Comparison of ENCODE assay signal across 28 cellular contexts in genomic region chr3:18474202-18474601, GRCh38.
"Had no signal": no experiment of that assay in that cellular context is flagged by ENCODE, and none has a peak within 500 bp of the region (broad histone marks: within the 10 kb centered on the region; RNA-seq: fewer than 3 reads in every experiment).

No MANE protein-coding gene starts in this region.

- H2AFZ ChIP-seq: neural progenitor cell had no signal

- H3K4me1 Mint-ChIP-seq: nephron; neural progenitor cell; stimulated activated memory B cell treated with anti-CD40 and anti-IgM and Interleukin-4, amounts not matched to agents 10 μg/mL and 1 μg/mL and 100 μg/mL, for 72 hours had no signal

- H3K36me3 Mint-ChIP-seq: neural progenitor cell; stimulated activated memory B cell treated with anti-CD40 and anti-IgM and Interleukin-4, amounts not matched to agents 10 μg/mL and 1 μg/mL and 100 μg/mL, for 72 hours had no signal

- H3K9ac ChIP-seq: neural progenitor cell had no signal

- H3K27me3 ChIP-seq: esophagus muscularis mucosa, left lung, neural progenitor cell, right atrium auricular region, tibial nerve, upper lobe of right lung, uterus had no signal

- H3K27ac Mint-ChIP-seq: nephron; neural progenitor cell; stimulated activated memory B cell treated with anti-CD40 and anti-IgM and Interleukin-4, amounts not matched to agents 10 μg/mL and 1 μg/mL and 100 μg/mL, for 72 hours had no signal

- DNase-seq: effector CD8-positive, alpha-beta T cell; foreskin melanocyte; glutamatergic neuron; heart right ventricle; hippocampal formation; left cardiac atrium; left lung; mesenchymal stem cell; midbrain; naive thymus-derived CD4-positive, alpha-beta T cell; stimulated activated CD4-positive, alpha-beta T cell treated with anti-CD3 and anti-CD28 coated beads, Interleukin-2, amount 100 ng/mL, for 24 hours; stimulated activated CD4-positive, alpha-beta T cell treated with anti-CD3 and anti-CD28 coated beads, Interleukin-4, amount 100 ng/mL, for 24 hours; stimulated activated naive CD8-positive, alpha-beta T cell treated with anti-CD3 and anti-CD28 coated beads, Interleukin-15, Interleukin-2, amounts not matched to agents 100 U/mL and 50 U/mL, for 24 hours; substantia nigra; upper lobe of right lung; uterus had no signal

- H3K9me3 Mint-ChIP-seq: nephron, neural progenitor cell had no signal

- H3K9me3 ChIP-seq: esophagus muscularis mucosa, heart right ventricle, left lung, prostate gland, right atrium auricular region, thoracic aorta, tibial nerve, upper lobe of right lung, uterus had no signal

- H3K27ac ChIP-seq: esophagus muscularis mucosa, heart right ventricle, left lung, neural progenitor cell, prostate gland, right atrium auricular region, thoracic aorta, tibial nerve, upper lobe of right lung, uterus had no signal

- H3K27me3 Mint-ChIP-seq: naive thymus-derived CD4-positive, alpha-beta T cell had no signal

- H3K4me2 ChIP-seq: neural progenitor cell had no signal

- H3K4me3 Mint-ChIP-seq: naive thymus-derived CD4-positive, alpha-beta T cell; nephron; neural progenitor cell; stimulated activated memory B cell treated with anti-CD40 and anti-IgM and Interleukin-4, amounts not matched to agents 10 μg/mL and 1 μg/mL and 100 μg/mL, for 72 hours had no signal

- ATAC-seq: heart right ventricle; left cardiac atrium; left lung; naive thymus-derived CD4-positive, alpha-beta T cell; sciatic nerve; stimulated activated memory B cell treated with anti-CD40 and anti-IgM and Interleukin-4, amounts not matched to agents 10 μg/mL and 1 μg/mL and 100 μg/mL, for 72 hours; stimulated activated naive CD8-positive, alpha-beta T cell treated with anti-CD3 and anti-CD28 coated beads, Interleukin-15, Interleukin-2, amounts not matched to agents 100 U/mL and 50 U/mL, for 24 hours; upper lobe of right lung had no signal

- H3K36me3 ChIP-seq: esophagus muscularis mucosa, heart right ventricle, left lung, neural progenitor cell, prostate gland, right atrium auricular region, thoracic aorta, tibial nerve, upper lobe of right lung, uterus had no signal

- H3K4me1 ChIP-seq: esophagus muscularis mucosa, heart right ventricle, left lung, neural progenitor cell, prostate gland, right atrium auricular region, tibial nerve, upper lobe of right lung, uterus had no signal

- H3K4me3 ChIP-seq: esophagus muscularis mucosa, heart right ventricle, left lung, neural progenitor cell, prostate gland, right atrium auricular region, thoracic aorta, tibial nerve, upper lobe of right lung, uterus had no signal

- FAIRE-seq: colon, endothelial cell of umbilical vein, islet of Langerhans had no signal
